In the genomic region with DNA sequence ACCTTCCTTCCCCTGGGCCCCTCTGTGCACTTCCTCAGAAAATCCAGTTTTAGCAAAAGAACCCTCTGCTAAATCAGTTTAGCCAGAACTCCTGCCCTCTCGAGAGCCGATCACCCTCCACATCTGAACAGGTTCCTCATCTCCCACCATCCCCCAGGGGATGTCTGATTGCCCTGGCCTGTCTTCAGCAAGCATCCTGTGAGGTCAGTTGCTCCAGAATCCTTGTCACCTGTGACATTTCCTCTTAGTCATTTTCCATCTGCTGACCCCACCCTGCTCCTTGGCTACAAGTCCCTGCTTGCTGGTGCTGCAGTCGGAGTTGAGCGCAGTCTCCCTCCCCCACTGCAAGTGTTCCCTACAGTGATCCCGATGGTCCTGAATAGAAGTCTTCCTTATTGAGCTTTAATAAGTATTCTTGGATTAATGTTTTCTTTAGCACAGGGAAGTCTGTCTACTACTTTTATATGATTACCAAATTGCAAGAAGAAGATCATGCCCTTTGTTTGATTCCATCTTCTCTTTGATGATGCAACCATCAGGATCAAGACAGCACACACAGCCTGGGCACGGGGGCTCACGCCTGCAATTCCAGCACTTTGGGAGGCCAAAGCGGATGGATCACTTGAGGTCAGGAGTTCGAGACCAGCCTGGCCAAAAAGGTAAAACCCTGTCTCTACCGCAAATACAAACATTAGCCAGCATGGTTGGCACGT, we compare ENCODE assay signal across 20 cellular contexts. TPM values are rescaled to one million over a fixed set of nuclear protein-coding genes. Genes with fewer than 3 reads are reported as not detected.
DNase-seq lines count a peak whose midpoint lies in the region; ATAC-seq, FAIRE-seq and TF ChIP-seq lines count a peak whose summit lies in the region.
"Had no signal": no experiment of that assay in that cellular context is flagged by ENCODE, and none has a peak within 500 bp of the region (broad histone marks: within the 10 kb centered on the region; RNA-seq: fewer than 3 reads in every experiment).

No MANE protein-coding gene starts in this region.

- H3K4me3 ChIP-seq in HepG2 (replicated peaks in 1 of 3; ENCODE audit: insufficient read depth in 1 of 3, low read depth in 2 of 3, low read length in 3 of 3): no peak overlapping the region
- no peak overlapping the region for H3K4me3 ChIP-seq in right lobe of liver
- no peak overlapping the region for H3K4me3 ChIP-seq in gastroesophageal sphincter
- H3K4me3 ChIP-seq in gastrocnemius medialis: no peak overlapping the region
- H3K4me3 ChIP-seq: thoracic aorta had no signal

- DNase-seq in HepG2 (ENCODE audit: low spot score) (no peak), right lobe of liver (no peak), SW 1271 (lab: John Stamatoyannopoulos, UW) (peak; percentile 7 to 46), type B pancreatic cell (ENCODE audit: extremely low spot score, unreplicated experiment) (no peak), gastrocnemius medialis (no peak)
- DNase-seq in activated T-helper 1 cell treated with anti-CD3 and anti-CD28 coated beads, Interleukin-12 subunit alpha, Interleukin-12 subunit beta, Interleukin-2, Interleukin-4 antibody, amounts not matched to agents 30 ng/mL and 10 ng/mL and 1 ng/mL, durations not matched to agents 14 hours and 24 hours and 36 hours (ENCODE audit: low spot score): no peak
- no peak for DNase-seq in activated CD4-positive, alpha-beta T cell treated with anti-CD3 and anti-CD28 coated beads, Interleukin-2, amount 10 ng/mL, durations not matched to agents 7 days and 5 days
- DNase-seq: activated CD8-positive, alpha-beta memory T cell treated with anti-CD3 and anti-CD28 coated beads for 24 hours; Calu3; central memory CD4-positive, alpha-beta T cell; effector memory CD8-positive, alpha-beta T cell; NCI-H2029; NCI-H748 treated with DMSO at 0.1 percent for 48 hours; stimulated activated CD8-positive, alpha-beta memory T cell treated with anti-CD3 and anti-CD28 coated beads, Interleukin-4, amount 100 ng/mL, for 48 hours; T-helper 1 cell had no signal

- no peak for ATAC-seq in HepG2
- ATAC-seq in right lobe of liver: no peak
- peak; percentile 40 for ATAC-seq in gastroesophageal sphincter
- ATAC-seq in gastrocnemius medialis: no peak
- ATAC-seq: effector memory CD8-positive, alpha-beta T cell; sciatic nerve had no signal

- peaks cover 15% of the 10 kb centered on the region for H3K4me1 Mint-ChIP-seq in type B pancreatic cell (ENCODE audit: unreplicated experiment)
- H3K4me1 Mint-ChIP-seq in activated T-helper 1 cell treated with anti-CD3 and anti-CD28 coated beads, Interleukin-12 subunit alpha, Interleukin-12 subunit beta, Interleukin-2, Interleukin-4 antibody, amounts not matched to agents 30 ng/mL and 10 ng/mL and 1 ng/mL, durations not matched to agents 14 hours and 24 hours and 36 hours (ENCODE audit: low read depth): peaks cover 35% of the 10 kb centered on the region
- peaks cover 25% of the 10 kb centered on the region for H3K4me1 Mint-ChIP-seq in activated CD4-positive, alpha-beta T cell treated with anti-CD3 and anti-CD28 coated beads, Interleukin-2, amount 10 ng/mL, durations not matched to agents 7 days and 5 days

- H3K79me2 ChIP-seq in HepG2 (ENCODE audit: insufficient read depth, low read length): no peaks in the 10 kb centered on the region

- H3K36me3 Mint-ChIP-seq in type B pancreatic cell: no peaks in the 10 kb centered on the region
- no peaks in the 10 kb centered on the region for H3K36me3 Mint-ChIP-seq in activated T-helper 1 cell treated with anti-CD3 and anti-CD28 coated beads, Interleukin-12 subunit alpha, Interleukin-12 subunit beta, Interleukin-2, Interleukin-4 antibody, amounts not matched to agents 30 ng/mL and 10 ng/mL and 1 ng/mL, durations not matched to agents 14 hours and 24 hours and 36 hours (ENCODE audit: low read depth)
- peaks cover 8% of the 10 kb centered on the region for H3K36me3 Mint-ChIP-seq in activated CD4-positive, alpha-beta T cell treated with anti-CD3 and anti-CD28 coated beads, Interleukin-2, amount 10 ng/mL, durations not matched to agents 7 days and 5 days (ENCODE audit: low read depth)

- intact Hi-C loops in HepG2 (cut with micrococcal nuclease; ENCODE audit: unreplicated experiment): loop anchor here (10.0 kb wide), 1 partner anchor 1971 kb away; no protein-coding TSS in a partner anchor
- intact Hi-C loops in right lobe of liver (cut with DNase I): no loop called here
- intact Hi-C loops in gastrocnemius medialis (cut with DNase I; ENCODE audit: low total_unique reads): no loop called here
- intact Hi-C loops in activated T-helper 1 cell treated with anti-CD3 and anti-CD28 coated beads, Interleukin-12 subunit alpha, Interleukin-12 subunit beta, Interleukin-2, Interleukin-4 antibody, amounts not matched to agents 30 ng/mL and 10 ng/mL and 1 ng/mL, durations not matched to agents 14 hours and 24 hours and 36 hours (cut with micrococcal nuclease): no loop called here

- H3K27ac ChIP-seq in HepG2 (ENCODE audit: extremely low read length, insufficient read depth, low read length) (no peak overlapping the region), right lobe of liver (no peak overlapping the region), gastroesophageal sphincter (no peak overlapping the region), gastrocnemius medialis (no peak overlapping the region)
- H3K27ac ChIP-seq: thoracic aorta had no signal

- H3K27me3 ChIP-seq in HepG2 (ENCODE audit: control insufficient read depth in 1 of 2, insufficient read depth in 2 of 2, low read length in 2 of 2) (peaks cover 3 to 4% of the 10 kb centered on the region in 2 experiments; a peak in 2 of 5 replicates), right lobe of liver (no peaks in the 10 kb centered on the region), gastroesophageal sphincter (no peaks in the 10 kb centered on the region), gastrocnemius medialis (no peaks in the 10 kb centered on the region)

- WGBS in HepG2 (ENCODE audit: low lambda C conversion rate): 49% methylated on average over 11 of the region's 11 CpGs
- 78% methylated on average over 11 of the region's 11 CpGs for WGBS in right lobe of liver (ENCODE audit: insufficient coverage, low coverage, low lambda C conversion rate, missing lambda C conversion rate)
- WGBS in gastroesophageal sphincter (ENCODE audit: low coverage in 1 of 2), 2 donors: 54 to 71% methylated on average over 5 to 8 of the region's 11 CpGs

- no peak for TF ChIP-seq EP300 in HepG2 (IDR thresholded peaks at IDR 0.05; ENCODE audit: low read depth in 2 of 2, low read length in 2 of 2)
- no peak for TF ChIP-seq EP300 in HepG2 (CRISPR knock-in tag; IDR thresholded peaks at IDR 0.05; ENCODE audit: borderline replicate concordance)
- no peak for TF ChIP-seq EP300 in gastroesophageal sphincter (IDR thresholded peaks at IDR 0.05)

- no peak overlapping the region for H2AFZ ChIP-seq in HepG2 (ENCODE audit: low read length)

- in situ Hi-C loops in HepG2 (cut with HindIII; ENCODE audit: extremely low pct_ligation_motif_present, low pct_unique_long_range_greater_than_20kb) (no loop called here), gastrocnemius medialis (cut with MboI; ENCODE audit: low sequenced_read_pairs in 4 of 4) (no loop called here)

- H3K4me2 ChIP-seq in HepG2 (ENCODE audit: low read depth, low read length): no peak overlapping the region

- H3K9ac ChIP-seq in HepG2 (ENCODE audit: insufficient read depth, low read depth, low read length): no peak overlapping the region

- CTCF ChIA-PET in HepG2 (lab: Yijun Ruan, JAX; ENCODE audit: low intra/inter-chr PET ratio, low total read pairs): no interaction called here
- CTCF ChIA-PET in activated CD4-positive, alpha-beta T cell treated with anti-CD3 and anti-CD28 coated beads, Interleukin-2, amount 10 ng/mL, durations not matched to agents 7 days and 5 days (lab: Charles Lee): no interaction called here

- no peaks in the 10 kb centered on the region for H3K36me3 ChIP-seq in HepG2 (replicated peaks in 1 of 2; ENCODE audit: control insufficient read depth in 1 of 2, insufficient read depth in 2 of 2, low read length in 2 of 2)
- H3K36me3 ChIP-seq in right lobe of liver: no peaks in the 10 kb centered on the region
- no peaks in the 10 kb centered on the region for H3K36me3 ChIP-seq in gastroesophageal sphincter
- H3K36me3 ChIP-seq in gastrocnemius medialis: no peaks in the 10 kb centered on the region
- H3K36me3 ChIP-seq: thoracic aorta had no signal

- H3K4me3 Mint-ChIP-seq in type B pancreatic cell: no peak overlapping the region
- H3K4me3 Mint-ChIP-seq in activated T-helper 1 cell treated with anti-CD3 and anti-CD28 coated beads, Interleukin-12 subunit alpha, Interleukin-12 subunit beta, Interleukin-2, Interleukin-4 antibody, amounts not matched to agents 30 ng/mL and 10 ng/mL and 1 ng/mL, durations not matched to agents 14 hours and 24 hours and 36 hours: no peak overlapping the region
- H3K4me3 Mint-ChIP-seq in activated CD4-positive, alpha-beta T cell treated with anti-CD3 and anti-CD28 coated beads, Interleukin-2, amount 10 ng/mL, durations not matched to agents 7 days and 5 days: no peak overlapping the region
- H3K4me3 Mint-ChIP-seq: effector memory CD8-positive, alpha-beta T cell had no signal

- H3K9me3 Mint-ChIP-seq in type B pancreatic cell: peaks cover 5% of the 10 kb centered on the region
- H3K9me3 Mint-ChIP-seq in activated T-helper 1 cell treated with anti-CD3 and anti-CD28 coated beads, Interleukin-12 subunit alpha, Interleukin-12 subunit beta, Interleukin-2, Interleukin-4 antibody, amounts not matched to agents 30 ng/mL and 10 ng/mL and 1 ng/mL, durations not matched to agents 14 hours and 24 hours and 36 hours: no peaks in the 10 kb centered on the region
- H3K9me3 Mint-ChIP-seq in activated CD4-positive, alpha-beta T cell treated with anti-CD3 and anti-CD28 coated beads, Interleukin-2, amount 10 ng/mL, durations not matched to agents 7 days and 5 days: peaks cover 17% of the 10 kb centered on the region

- TF ChIP-seq RAD21 in HepG2 (CRISPR knock-in tag; IDR thresholded peaks at IDR 0.05): no peak

- H4K20me1 ChIP-seq in HepG2 (ENCODE audit: insufficient read depth, low read length): no peaks in the 10 kb centered on the region

- FAIRE-seq in HepG2 (lab: Jason Lieb, UNC): no peak
- FAIRE-seq: islet of Langerhans, RCC 7860 had no signal

- peaks cover 4% of the 10 kb centered on the region for H3K27me3 Mint-ChIP-seq in type B pancreatic cell
- H3K27me3 Mint-ChIP-seq in activated T-helper 1 cell treated with anti-CD3 and anti-CD28 coated beads, Interleukin-12 subunit alpha, Interleukin-12 subunit beta, Interleukin-2, Interleukin-4 antibody, amounts not matched to agents 30 ng/mL and 10 ng/mL and 1 ng/mL, durations not matched to agents 14 hours and 24 hours and 36 hours (ENCODE audit: insufficient read depth): no peaks in the 10 kb centered on the region
- no peaks in the 10 kb centered on the region for H3K27me3 Mint-ChIP-seq in activated CD4-positive, alpha-beta T cell treated with anti-CD3 and anti-CD28 coated beads, Interleukin-2, amount 10 ng/mL, durations not matched to agents 7 days and 5 days

- TF ChIP-seq CTCF in HepG2 (CRISPR knock-in tag; IDR thresholded peaks at IDR 0.05) (no peak), right lobe of liver (IDR thresholded peaks at IDR 0.05) (no peak), gastroesophageal sphincter (IDR thresholded peaks at IDR 0.05) (no peak), type B pancreatic cell (conservative IDR thresholded peaks at IDR 0.05) (no peak), gastrocnemius medialis (IDR thresholded peaks at IDR 0.05 in 4 of 5, conservative IDR thresholded peaks at IDR 0.05 in 1 of 5) (no peak)

- H3K4me1 ChIP-seq in HepG2 (ENCODE audit: insufficient read depth, low read length): peaks cover 13% of the 10 kb centered on the region
- no peaks in the 10 kb centered on the region for H3K4me1 ChIP-seq in right lobe of liver
- peaks cover 0 to 15% (median 6%) of the 10 kb centered on the region in 3 donors for H3K4me1 ChIP-seq in gastroesophageal sphincter
- H3K4me1 ChIP-seq in gastrocnemius medialis: no peaks in the 10 kb centered on the region

- no peak for TF ChIP-seq POLR2A in HepG2 (IDR thresholded peaks at IDR 0.05; ENCODE audit: insufficient read depth in 1 of 2, low read depth in 2 of 2, low read length in 2 of 2)
- TF ChIP-seq POLR2A in right lobe of liver (IDR thresholded peaks at IDR 0.05): no peak
- no peak for TF ChIP-seq POLR2A in gastroesophageal sphincter (IDR thresholded peaks at IDR 0.05)
- no peak for TF ChIP-seq POLR2A in gastrocnemius medialis (IDR thresholded peaks at IDR 0.05)

- POLR2A ChIA-PET in HepG2 (lab: Yijun Ruan, JAX): no interaction called here
- POLR2A ChIA-PET in activated CD4-positive, alpha-beta T cell treated with anti-CD3 and anti-CD28 coated beads, Interleukin-2, amount 10 ng/mL, durations not matched to agents 7 days and 5 days (lab: Charles Lee): no interaction called here

- BruUV-seq in HepG2 (replicated peaks; lab: Mats Ljungman, UMichigan): no TSS peak

- peak overlapping the region; percentile 46 for H3K27ac Mint-ChIP-seq in type B pancreatic cell
- H3K27ac Mint-ChIP-seq in activated T-helper 1 cell treated with anti-CD3 and anti-CD28 coated beads, Interleukin-12 subunit alpha, Interleukin-12 subunit beta, Interleukin-2, Interleukin-4 antibody, amounts not matched to agents 30 ng/mL and 10 ng/mL and 1 ng/mL, durations not matched to agents 14 hours and 24 hours and 36 hours: no peak overlapping the region
- no peak overlapping the region for H3K27ac Mint-ChIP-seq in activated CD4-positive, alpha-beta T cell treated with anti-CD3 and anti-CD28 coated beads, Interleukin-2, amount 10 ng/mL, durations not matched to agents 7 days and 5 days
- H3K27ac Mint-ChIP-seq: effector memory CD8-positive, alpha-beta T cell had no signal

- H3K9me3 ChIP-seq in HepG2 (ENCODE audit: low read length) (no peaks in the 10 kb centered on the region), right lobe of liver (no peaks in the 10 kb centered on the region), gastroesophageal sphincter (no peaks in the 10 kb centered on the region), gastrocnemius medialis (no peaks in the 10 kb centered on the region)
- H3K9me3 ChIP-seq: thoracic aorta had no signal

RNA-seq across cellular contexts. Expression of a gene that starts 30.9 kb away (rescaled TPM):
- total RNA-seq in HepG2 (2016; rRNA removed; fragmentation: Illumina TruSeq; extraction: Trizol) (73.1 and 79.8 TPM in 2 replicates), right lobe of liver (10 to 100 TPM; 23.3 to 44.9 (median 28.3) TPM), gastroesophageal sphincter (10 to 100 TPM; 85.0 to 99.5 (median 96.3) TPM), type B pancreatic cell (ENCODE audit: low replicate concordance) (43.1 and 49.6 TPM in 2 replicates), gastrocnemius medialis (10 to 100 TPM; 67.3 to 97.3 (median 81.2) TPM)
- total RNA-seq in HepG2 (2016; cell fraction: cytosol; rRNA removed; fragmentation: Illumina TruSeq; extraction: Trizol; ENCODE audit: low read depth): 177 and 237 TPM in 2 replicates
- 65.1 and 76.9 TPM in 2 replicates for total RNA-seq in HepG2 (2016; cell fraction: insoluble cytoplasmic fraction; rRNA removed; fragmentation: Illumina TruSeq; extraction: Trizol)
- 185 and 204 TPM in 2 replicates for total RNA-seq in HepG2 (2016; cell fraction: membrane; rRNA removed; fragmentation: Illumina TruSeq; extraction: Trizol)
- total RNA-seq in HepG2 (2016; cell fraction: nucleus; rRNA removed; fragmentation: Illumina TruSeq; extraction: Trizol): 34.3 and 36.3 TPM in 2 replicates
- polyA plus RNA-seq in HepG2 (2011; rRNA removed): 27.3 and 35.4 TPM in 2 replicates
- polyA plus RNA-seq in HepG2 (2011; cell fraction: cytosol; rRNA removed): 41.8 and 45.9 TPM in 2 replicates
- polyA plus RNA-seq in HepG2 (2011; cell fraction: nucleus; rRNA removed): 13.6 and 17.3 TPM in 2 replicates
- polyA plus RNA-seq in HepG2 (2012): 40.6 and 43.1 TPM in 2 replicates
- 290 and 368 TPM in 2 replicates for polyA plus RNA-seq in HepG2 (2016; cell fraction: cytosol; fragmentation: Illumina TruSeq; extraction: Trizol; ENCODE audit: low read depth)
- 92.1 and 108 TPM in 2 replicates for polyA plus RNA-seq in HepG2 (2016; cell fraction: insoluble cytoplasmic fraction; fragmentation: Illumina TruSeq; extraction: Trizol; ENCODE audit: low read depth)
- 202 and 262 TPM in 2 replicates for polyA plus RNA-seq in HepG2 (2016; cell fraction: membrane; fragmentation: Illumina TruSeq; extraction: Trizol; ENCODE audit: low read depth)
- 52.7 and 59.5 TPM in 2 replicates for polyA plus RNA-seq in HepG2 (2016; cell fraction: nucleus; fragmentation: Illumina TruSeq; extraction: Trizol; ENCODE audit: insufficient read depth, low read depth)
- 12.1 and 13.1 TPM in 2 replicates for polyA minus RNA-seq in HepG2 (2011; rRNA and poly(A)+ RNA removed; ENCODE audit: low replicate concordance)
- 14.9 and 15.7 TPM in 2 replicates for polyA minus RNA-seq in HepG2 (2011; cell fraction: cytosol; rRNA and poly(A)+ RNA removed)
- 29.1 and 31.0 TPM in 2 replicates for polyA minus RNA-seq in HepG2 (2011; cell fraction: nucleus; rRNA and poly(A)+ RNA removed)
- 121 TPM in 2 replicates for total RNA-seq in activated T-helper 1 cell treated with anti-CD3 and anti-CD28 coated beads, Interleukin-12 subunit alpha, Interleukin-12 subunit beta, Interleukin-2, Interleukin-4 antibody, amounts not matched to agents 30 ng/mL and 10 ng/mL and 1 ng/mL, durations not matched to agents 14 hours and 24 hours and 36 hours
- total RNA-seq in activated CD4-positive, alpha-beta T cell treated with anti-CD3 and anti-CD28 coated beads, Interleukin-2, amount 10 ng/mL, durations not matched to agents 7 days and 5 days: 10 to 100 TPM; 71.4 to 80.5 TPM

Comparison
In these comparisons a context has a peak if more than half of its experiments do, and no peak if none do; other contexts are left out.
1. DNase-seq: peak in SW 1271 (2 of 2); none in HepG2 (single experiment), right lobe of liver (0 of 3), type B pancreatic cell (single experiment), gastrocnemius medialis (0 of 2), activated T-helper 1 cell treated with anti-CD3 and anti-CD28 coated beads, Interleukin-12 subunit alpha, Interleukin-12 subunit beta, Interleukin-2, Interleukin-4 antibody, amounts not matched to agents 30 ng/mL and 10 ng/mL and 1 ng/mL, durations not matched to agents 14 hours and 24 hours and 36 hours (single experiment) and activated CD4-positive, alpha-beta T cell treated with anti-CD3 and anti-CD28 coated beads, Interleukin-2, amount 10 ng/mL, durations not matched to agents 7 days and 5 days (single experiment).